ENCODE assay signal across 10 cellular contexts in genomic region chr2:131584940-131585339, GRCh38. TPM values are rescaled to one million over a fixed set of nuclear protein-coding genes. Genes with fewer than 3 reads are reported as not detected.
DNase-seq lines count a peak whose midpoint lies in the region; ATAC-seq and TF ChIP-seq lines count a peak whose summit lies in the region.
"Had no signal": no experiment of that assay in that cellular context is flagged by ENCODE, and none has a peak within 500 bp of the region (broad histone marks: within the 10 kb centered on the region; RNA-seq: fewer than 3 reads in every experiment).

No MANE protein-coding gene starts in this region.

- no peak overlapping the region for H3K4ac ChIP-seq in neuronal stem cell (ENCODE audit: low read length)

- no peak overlapping the region for H3K18ac ChIP-seq in neuronal stem cell (ENCODE audit: low read length)

- H3K9ac ChIP-seq in Karpas-422 (ENCODE audit: low read length) (no peak overlapping the region), neuronal stem cell (ENCODE audit: low read depth, low read length, poor library complexity) (no peak overlapping the region)

- no peak overlapping the region for H2AK5ac ChIP-seq in neuronal stem cell (ENCODE audit: low read depth, low read length)

- H3K4me3 ChIP-seq in GM06990 (replicated peaks; ENCODE audit: low read depth, low read length) (no peak overlapping the region), Karpas-422 (ENCODE audit: low read length) (no peak overlapping the region), H7 (ENCODE audit: insufficient read depth, low read depth, low read length) (no peak overlapping the region), neuronal stem cell (ENCODE audit: low read length in 2 of 2) (no peak overlapping the region)
- H3K4me3 ChIP-seq: spleen had no signal

- H3K27me3 ChIP-seq in GM06990 (replicated peaks; ENCODE audit: control insufficient read depth, insufficient read depth, low read length), result no peaks in the 10 kb centered on the region
- H3K27me3 ChIP-seq in Karpas-422 (ENCODE audit: low read length), result no peaks in the 10 kb centered on the region
- no peaks in the 10 kb centered on the region for H3K27me3 ChIP-seq in H7 (ENCODE audit: control insufficient read depth, insufficient read depth, low read length)
- H3K27me3 ChIP-seq in neuronal stem cell (ENCODE audit: control insufficient read depth in 3 of 3, insufficient read depth in 3 of 3, low read depth in 1 of 3, low read length in 3 of 3), result peaks cover 0 to 3% (median 0%) of the 10 kb centered on the region in 3 experiments

- H3K9me3 ChIP-seq in Karpas-422 (ENCODE audit: low read length) (no peaks in the 10 kb centered on the region), neuronal stem cell (replicated peaks in 1 of 2; ENCODE audit: control insufficient read depth in 2 of 2, insufficient read depth in 1 of 2, low read depth in 1 of 2, low read length in 2 of 2) (no peaks in the 10 kb centered on the region)
- H3K9me3 ChIP-seq: spleen had no signal

- no peaks in the 10 kb centered on the region for H3K9me2 ChIP-seq in Karpas-422 (replicated peaks; ENCODE audit: insufficient read depth, low read length)

- H3K14ac ChIP-seq in neuronal stem cell (ENCODE audit: low read length), result no peak overlapping the region

- no peak overlapping the region for H2BK12ac ChIP-seq in neuronal stem cell (ENCODE audit: low read length)

- peak; percentile 56 for DNase-seq in GM06990 (ENCODE audit: extremely low read depth, insufficient read length)
- DNase-seq in Karpas-422, result peak; percentile 66
- no peak for DNase-seq in H7
- DNase-seq in NCI-H1930 (lab: John Stamatoyannopoulos, UW), result no peak
- DNase-seq in NCI-H446 (lab: John Stamatoyannopoulos, UW), result no peak
- no peak for DNase-seq in neuronal stem cell (ENCODE audit: low spot score)
- DNase-seq: activated CD8-positive, alpha-beta memory T cell treated with anti-CD3 and anti-CD28 coated beads, Interleukin-2, amount 50 U/mL, for 48 hours; spleen had no signal

- no peak overlapping the region for H3K23ac ChIP-seq in neuronal stem cell (ENCODE audit: low read depth, low read length, poor library complexity)

- no peak overlapping the region for H2BK15ac ChIP-seq in neuronal stem cell (ENCODE audit: low read length)

- no peak overlapping the region for H4K91ac ChIP-seq in neuronal stem cell (ENCODE audit: low read depth, low read length, poor library complexity)

- H2BK5ac ChIP-seq in neuronal stem cell (ENCODE audit: low read length), result no peak overlapping the region

- WGBS in neuronal stem cell (ENCODE audit: extremely low coverage in 2 of 2, insufficient read length in 2 of 2, insufficient replicate concordance in 1 of 2), 2 donors, result no CpG with 5 or more reads among the region's 4 CpGs

- H2BK120ac ChIP-seq in neuronal stem cell (ENCODE audit: low read depth, low read length), result no peak overlapping the region

- H3K4me2 ChIP-seq in Karpas-422 (ENCODE audit: low read depth, low read length, poor library complexity, severe bottlenecking) (no peak overlapping the region), neuronal stem cell (ENCODE audit: insufficient read depth, low read length, poor library complexity, severe bottlenecking) (no peak overlapping the region)

- H4K20me1 ChIP-seq in Karpas-422 (ENCODE audit: insufficient read depth, low read depth, low read length), result no peaks in the 10 kb centered on the region

- peaks cover 27% of the 10 kb centered on the region for H3K4me1 ChIP-seq in Karpas-422 (ENCODE audit: low read length)
- peaks cover 3 to 5% of the 10 kb centered on the region in 2 donors for H3K4me1 ChIP-seq in neuronal stem cell (ENCODE audit: control insufficient read depth in 2 of 2, insufficient read depth in 1 of 2, low read depth in 1 of 2, low read length in 2 of 2)

- no peaks in the 10 kb centered on the region for H3K79me1 ChIP-seq in neuronal stem cell (ENCODE audit: low read depth, low read length)

- 0 out of 2 replicates have a peak, but pooled peaks cover 1% of the 10 kb centered on the region for H3K36me3 ChIP-seq in GM06990 (ENCODE audit: control insufficient read depth, insufficient read depth, low read length)
- no peaks in the 10 kb centered on the region for H3K36me3 ChIP-seq in Karpas-422 (ENCODE audit: insufficient read depth, low read length)
- H3K36me3 ChIP-seq in H7 (replicated peaks; ENCODE audit: control insufficient read depth, insufficient read depth, low read length), result no peaks in the 10 kb centered on the region
- no peaks in the 10 kb centered on the region for H3K36me3 ChIP-seq in neuronal stem cell (replicated peaks in 1 of 2; ENCODE audit: control insufficient read depth in 2 of 2, insufficient read depth in 2 of 2, low read length in 2 of 2)
- H3K36me3 ChIP-seq: spleen had no signal

- no peak for TF ChIP-seq CTCF in GM06990 (IDR thresholded peaks at IDR 0.05; ENCODE audit: insufficient read depth, low read length, poor library complexity, severe bottlenecking)

- H3K27ac ChIP-seq in Karpas-422 (ENCODE audit: low read length), result no peak overlapping the region
- H3K27ac ChIP-seq in neuronal stem cell (replicated peaks; ENCODE audit: low read length), result no peak overlapping the region
- H3K27ac ChIP-seq: spleen had no signal

- ATAC-seq in GM19328 (IDR thresholded peaks at IDR 0.05; ENCODE audit: unreplicated experiment) (peak; percentile 56), HG02759 (IDR thresholded peaks at IDR 0.05; ENCODE audit: unreplicated experiment) (peak; percentile 56)

- H2AFZ ChIP-seq in Karpas-422 (ENCODE audit: low read length), result 0 out of 2 replicates have a peak overlapping the region, but pooled peaks have one; percentile 18
- no peak overlapping the region for H2AFZ ChIP-seq in neuronal stem cell (ENCODE audit: low read length)

- H4K8ac ChIP-seq in neuronal stem cell (ENCODE audit: low read depth, low read length), result no peak overlapping the region

- H3K79me2 ChIP-seq in Karpas-422 (ENCODE audit: low read length), result no peaks in the 10 kb centered on the region

RNA-seq across cellular contexts. Expression of gene CCDC74A, which starts 57.3 kb away (rescaled TPM):
- 7.8 and 18.6 TPM in 2 replicates for total RNA-seq in Karpas-422 (2014; rRNA removed; shearing (Covaris generic); ENCODE audit: low replicate concordance)
- total RNA-seq in H7 (2014; rRNA removed; shearing (Covaris generic)), result 12.5 and 20.7 TPM in 2 replicates
- polyA plus RNA-seq in neuronal stem cell (2013, experiment 1 of 2), result 62.0 TPM
- 59.8 TPM for polyA plus RNA-seq in neuronal stem cell (2013, experiment 2 of 2)

Comparison
In these comparisons a context has a peak if more than half of its experiments do, and no peak if none do; other contexts are left out.
1. DNase-seq: peak in GM06990 (single experiment) and Karpas-422 (single experiment); none in H7 (single experiment), NCI-H1930 (0 of 2), NCI-H446 (0 of 2) and neuronal stem cell (single experiment).